9 cellular contexts compared by ENCODE assay signal in the genomic region with DNA sequence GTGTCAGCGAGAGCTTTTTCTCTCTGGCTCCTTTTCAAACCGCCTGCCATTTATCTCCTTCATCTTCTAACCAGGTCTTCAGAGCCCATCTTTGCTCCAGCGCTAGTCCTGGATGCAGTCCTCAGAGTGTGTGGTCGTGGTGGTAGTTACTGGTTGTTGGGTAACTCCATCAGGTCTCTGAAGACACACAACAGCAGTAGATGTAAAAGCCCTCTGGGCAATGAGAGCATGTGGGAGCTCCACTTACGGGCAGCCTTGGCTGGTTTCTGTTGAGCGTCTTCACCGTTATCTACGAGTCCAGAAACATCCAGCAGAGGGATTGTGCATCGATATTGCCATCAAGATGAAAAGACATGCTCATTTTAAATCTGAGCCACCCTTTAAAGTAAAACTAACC.
DNase-seq lines count a peak whose midpoint lies in the region; ATAC-seq, FAIRE-seq and TF ChIP-seq lines count a peak whose summit lies in the region.
"Had no signal": no experiment of that assay in that cellular context is flagged by ENCODE, and none has a peak within 500 bp of the region (broad histone marks: within the 10 kb centered on the region; RNA-seq: fewer than 3 reads in every experiment).

No MANE protein-coding gene starts in this region.

- peak; percentile 13 for ATAC-seq in GM21360 (IDR thresholded peaks at IDR 0.05; ENCODE audit: unreplicated experiment)
- ATAC-seq in left lobe of liver = no peak

- peaks cover 59% of the 10 kb centered on the region for H3K4me1 Mint-ChIP-seq in astrocyte (ENCODE audit: low read depth, unreplicated experiment)
- peaks cover 41% of the 10 kb centered on the region for H3K4me1 Mint-ChIP-seq in stimulated activated naive CD8-positive, alpha-beta T cell treated with anti-CD3 and anti-CD28 coated beads, Interleukin-15, Interleukin-2, amounts not matched to agents 100 ng/mL and 50 ng/mL, for 24 hours (ENCODE audit: low read depth)

- TF ChIP-seq CTCF in Loucy (conservative IDR thresholded peaks at IDR 0.05; ENCODE audit: low read length) (peak; percentile 43; the same call in 1 of the 2 replicates), astrocyte (IDR thresholded peaks at IDR 0.05; ENCODE audit: insufficient read depth, low read depth, low read length) (no peak)

- no peaks in the 10 kb centered on the region for H3K9me2 ChIP-seq in Loucy (replicated peaks; ENCODE audit: low read depth, low read length)

- H3K4me3 ChIP-seq in Loucy (ENCODE audit: low read length, poor library complexity, severe bottlenecking) (peak overlapping the region; percentile 79), astrocyte (ENCODE audit: insufficient read depth, low read depth, low read length) (peak overlapping the region; percentile 17)
- H3K4me3 ChIP-seq: lung had no signal

- H3K9me3 Mint-ChIP-seq in astrocyte (ENCODE audit: unreplicated experiment) = no peaks in the 10 kb centered on the region
- H3K9me3 Mint-ChIP-seq in stimulated activated naive CD8-positive, alpha-beta T cell treated with anti-CD3 and anti-CD28 coated beads, Interleukin-15, Interleukin-2, amounts not matched to agents 100 ng/mL and 50 ng/mL, for 24 hours = no peaks in the 10 kb centered on the region

- H4K20me1 ChIP-seq in Loucy (ENCODE audit: insufficient read depth, low read length, poor library complexity, severe bottlenecking) (no peaks in the 10 kb centered on the region), astrocyte (ENCODE audit: insufficient read depth, low read length) (peaks cover 70% of the 10 kb centered on the region)

- H3K27ac ChIP-seq in astrocyte (ENCODE audit: low read depth, low read length) = no peak overlapping the region

- peak overlapping the region; percentile 67 for H3K9ac ChIP-seq in Loucy (ENCODE audit: low read depth, low read length, poor library complexity, severe bottlenecking)
- H3K9ac ChIP-seq in astrocyte (ENCODE audit: low read length) = no peak overlapping the region

- no peaks in the 10 kb centered on the region for H3F3A ChIP-seq in Loucy (ENCODE audit: low read depth)

- H3K36me3 ChIP-seq in Loucy (ENCODE audit: insufficient read depth, low read length) (no peaks in the 10 kb centered on the region), astrocyte (ENCODE audit: insufficient read depth, low read length) (no peaks in the 10 kb centered on the region)

- FAIRE-seq in astrocyte (lab: Jason Lieb, UNC) = no peak

- peaks cover 17% of the 10 kb centered on the region for H3K36me3 Mint-ChIP-seq in astrocyte (ENCODE audit: low read depth, unreplicated experiment)
- no peaks in the 10 kb centered on the region for H3K36me3 Mint-ChIP-seq in stimulated activated naive CD8-positive, alpha-beta T cell treated with anti-CD3 and anti-CD28 coated beads, Interleukin-15, Interleukin-2, amounts not matched to agents 100 ng/mL and 50 ng/mL, for 24 hours (ENCODE audit: low read depth)

- DNase-seq in GM03348 (ENCODE audit: low spot score) = peak; percentile 46
- peak; percentile 27 for DNase-seq in astrocyte (ENCODE audit: low read depth)
- DNase-seq in left lobe of liver (ENCODE audit: low spot score) = no peak
- no peak for DNase-seq in glomerular visceral epithelial cell (ENCODE audit: extremely low spot score)
- no peak for DNase-seq in NCI-H2029 treated with DMSO at 0.1 percent for 48 hours (lab: John Stamatoyannopoulos, UW)

- no peaks in the 10 kb centered on the region for H3K79me2 ChIP-seq in Loucy (ENCODE audit: insufficient read depth, low read length)
- H3K79me2 ChIP-seq in astrocyte (ENCODE audit: insufficient read depth, low read length) = peaks cover 79% of the 10 kb centered on the region

- no peaks in the 10 kb centered on the region for H3K27me3 Mint-ChIP-seq in astrocyte (ENCODE audit: low read depth, unreplicated experiment)
- H3K27me3 Mint-ChIP-seq in stimulated activated naive CD8-positive, alpha-beta T cell treated with anti-CD3 and anti-CD28 coated beads, Interleukin-15, Interleukin-2, amounts not matched to agents 100 ng/mL and 50 ng/mL, for 24 hours = peaks cover 78% of the 10 kb centered on the region

- H2AFZ ChIP-seq in Loucy (ENCODE audit: low read length) (peak overlapping the region; percentile 89; the same call in 1 of the 2 replicates), astrocyte (ENCODE audit: low read depth, low read length) (no peak overlapping the region)

- H3K9me3 ChIP-seq in Loucy (ENCODE audit: insufficient read depth, low read depth, low read length) = no peaks in the 10 kb centered on the region
- H3K9me3 ChIP-seq in astrocyte (ENCODE audit: insufficient read depth, low read depth, low read length) = no peaks in the 10 kb centered on the region

- H3K4me3 Mint-ChIP-seq in astrocyte (ENCODE audit: unreplicated experiment) = peak overlapping the region; percentile 82
- H3K4me3 Mint-ChIP-seq in stimulated activated naive CD8-positive, alpha-beta T cell treated with anti-CD3 and anti-CD28 coated beads, Interleukin-15, Interleukin-2, amounts not matched to agents 100 ng/mL and 50 ng/mL, for 24 hours = peak overlapping the region; percentile 71

- no peak overlapping the region for H3K27ac Mint-ChIP-seq in astrocyte (ENCODE audit: unreplicated experiment)
- H3K27ac Mint-ChIP-seq in stimulated activated naive CD8-positive, alpha-beta T cell treated with anti-CD3 and anti-CD28 coated beads, Interleukin-15, Interleukin-2, amounts not matched to agents 100 ng/mL and 50 ng/mL, for 24 hours = peak overlapping the region; percentile 56

- H3K4me1 ChIP-seq in Loucy (ENCODE audit: insufficient read depth, low read length, poor library complexity, severe bottlenecking) (peaks cover 41% of the 10 kb centered on the region), astrocyte (ENCODE audit: insufficient read depth, low read length) (peaks cover 33% of the 10 kb centered on the region)

- H3K27me3 ChIP-seq in Loucy (ENCODE audit: insufficient read depth, low read length, poor library complexity, severe bottlenecking) (no peaks in the 10 kb centered on the region), astrocyte (ENCODE audit: insufficient read depth, low read length) (peaks cover 10% of the 10 kb centered on the region)

- H3K4me2 ChIP-seq in Loucy (ENCODE audit: low read depth, low read length, poor library complexity, severe bottlenecking) = peak overlapping the region; percentile 94
- peak overlapping the region; percentile 90 for H3K4me2 ChIP-seq in astrocyte (ENCODE audit: low read length)

Comparison
In these comparisons a context has a peak if more than half of its experiments do, and no peak if none do; other contexts are left out.
1. DNase-seq: peak in GM03348 (single experiment) and astrocyte (single experiment); none in left lobe of liver (single experiment), glomerular visceral epithelial cell (single experiment) and NCI-H2029 treated with DMSO at 0.1 percent for 48 hours (single experiment).